ENCODE assay signal across 17 cellular contexts in genomic region chr19:11942843-11943108, GRCh38.
"Had no signal": no experiment of that assay in that cellular context is flagged by ENCODE, and none has a peak within 500 bp of the region (broad histone marks: within the 10 kb centered on the region; RNA-seq: fewer than 3 reads in every experiment).

No MANE protein-coding gene starts in this region.

- H3K4me1 ChIP-seq: ascending aorta, heart left ventricle, right atrium auricular region, tibial nerve had no signal

- H3K4me2 ChIP-seq: smooth muscle cell had no signal

- DNase-seq: activated CD4-positive, alpha-beta T cell treated with anti-CD3 and anti-CD28 coated beads, Interleukin-2, amount 50 U/mL, for 48 hours; activated CD4-positive, CD25-positive, alpha-beta regulatory T cell treated with anti-CD3 and anti-CD28 coated beads, Interleukin-2, amount 50 U/mL, for 72 hours; activated CD8-positive, alpha-beta memory T cell treated with anti-CD3 and anti-CD28 coated beads, Interleukin-2, amount 10 ng/mL, durations not matched to agents 7 days and 5 days; activated effector memory CD4-positive, alpha-beta T cell treated with Interleukin-2 at 50 U/mL for 16 hours; activated naive CD8-positive, alpha-beta T cell treated with anti-CD3 and anti-CD28 coated beads, Interleukin-2, amount 10 ng/mL, durations not matched to agents 7 days and 5 days; activated T-cell treated with anti-CD3 and anti-CD28 coated beads, Interleukin-2, amount 50 U/mL, for 24 hours; heart left ventricle; islet precursor cell; nucleus accumbens had no signal

- H3K27me3 ChIP-seq: ascending aorta, cardiac muscle cell, heart left ventricle, right atrium auricular region, tibial nerve had no signal

- ATAC-seq: activated CD8-positive, alpha-beta memory T cell treated with anti-CD3 and anti-CD28 coated beads, Interleukin-2, amount 10 ng/mL, durations not matched to agents 7 days and 5 days; heart left ventricle; left lobe of liver; natural killer cell treated with Interleukin-12 subunit alpha and Interleukin-12 subunit beta and Interleukin-15 and Interleukin-18, amount 100 ng/mL, for 72 hours; stimulated activated effector memory CD8-positive, alpha-beta T cell treated with anti-CD3 and anti-CD28 coated beads, Interleukin-12 subunit alpha, Interleukin-12 subunit beta, amount 100 ng/mL, for 72 hours had no signal

- H3K27ac ChIP-seq: ascending aorta, cardiac muscle cell, heart left ventricle, right atrium auricular region, tibial nerve had no signal

- H3K4me3 ChIP-seq: ascending aorta, cardiac muscle cell, heart left ventricle, right atrium auricular region, smooth muscle cell, tibial nerve had no signal
